10 cellular contexts compared by ENCODE assay signal in genomic region chr10:88792656-88793055, GRCh38. TPM values are rescaled to one million over a fixed set of nuclear protein-coding genes. Genes with fewer than 3 reads are reported as not detected.
DNase-seq lines count a peak whose midpoint lies in the region; ATAC-seq and TF ChIP-seq lines count a peak whose summit lies in the region.
"Had no signal": no experiment of that assay in that cellular context is flagged by ENCODE, and none has a peak within 500 bp of the region (broad histone marks: within the 10 kb centered on the region; RNA-seq: fewer than 3 reads in every experiment).

No MANE protein-coding gene starts in this region.

- DNase-seq in GF-D8 (lab: John Stamatoyannopoulos, UW) (peak; percentile 49), OCI-M1 (lab: John Stamatoyannopoulos, UW) (peak; percentile 81), fibroblast of the aortic adventitia (ENCODE audit: low read depth) (peak; percentile 64), posterior cingulate gyrus (peak in 6 of 10 donors; percentile 5 to 81 (median 19)), NCI-H526 treated with DMSO at 0.1 percent for 48 hours (lab: John Stamatoyannopoulos, UW) (no peak), NCI-H1417 treated with DMSO at 0.1 percent for 48 hours (lab: John Stamatoyannopoulos, UW) (no peak)
- DNase-seq: activated CD8-positive, alpha-beta memory T cell treated with anti-CD3 and anti-CD28 coated beads, Interleukin-2, amount 50 U/mL, for 4 hours; effector CD8-positive, alpha-beta T cell had no signal

- TF ChIP-seq CTCF in fibroblast of the aortic adventitia (IDR thresholded peaks at IDR 0.05; ENCODE audit: insufficient read depth, low read length): no peak

- no peak overlapping the region for H3K4me3 ChIP-seq in fibroblast of the aortic adventitia (ENCODE audit: low read depth, low read length)

- intact Hi-C loops in posterior cingulate gyrus (cut with DNase I): no loop called here

- no peak for ATAC-seq in HG03196 (IDR thresholded peaks at IDR 0.05; ENCODE audit: unreplicated experiment)
- ATAC-seq in activated CD4-positive, CD25-positive, alpha-beta regulatory T cell treated with anti-CD3 and anti-CD28 coated beads, Interleukin-2, amount 50 U/mL, for 24 hours: no peak

RNA-seq across cellular contexts. Expression of gene LIPM, which starts 9.9 kb away (rescaled TPM):
- 0.82 TPM in 1 of 2 replicates, not detected in the other for total RNA-seq in fibroblast of the aortic adventitia (ENCODE audit: low replicate concordance)

RNA-seq across cellular contexts. Expression of gene LIPN, which starts 32.8 kb away (rescaled TPM):
- not detected in 2 replicates for total RNA-seq in fibroblast of the aortic adventitia (ENCODE audit: low replicate concordance)

RNA-seq across cellular contexts. Expression of gene ANKRD22, which starts 59.0 kb away (rescaled TPM):
- 0.09 and 0.33 TPM in 2 replicates for total RNA-seq in fibroblast of the aortic adventitia (ENCODE audit: low replicate concordance)

Comparison
In these comparisons a context has a peak if more than half of its experiments do, and no peak if none do; other contexts are left out.
1. DNase-seq: peak in GF-D8 (single experiment), OCI-M1 (single experiment), fibroblast of the aortic adventitia (single experiment) and posterior cingulate gyrus (6 of 10); none in NCI-H526 treated with DMSO at 0.1 percent for 48 hours (single experiment) and NCI-H1417 treated with DMSO at 0.1 percent for 48 hours (single experiment).